Comparison of ENCODE assay signal across 8 cellular contexts in the genomic region with DNA sequence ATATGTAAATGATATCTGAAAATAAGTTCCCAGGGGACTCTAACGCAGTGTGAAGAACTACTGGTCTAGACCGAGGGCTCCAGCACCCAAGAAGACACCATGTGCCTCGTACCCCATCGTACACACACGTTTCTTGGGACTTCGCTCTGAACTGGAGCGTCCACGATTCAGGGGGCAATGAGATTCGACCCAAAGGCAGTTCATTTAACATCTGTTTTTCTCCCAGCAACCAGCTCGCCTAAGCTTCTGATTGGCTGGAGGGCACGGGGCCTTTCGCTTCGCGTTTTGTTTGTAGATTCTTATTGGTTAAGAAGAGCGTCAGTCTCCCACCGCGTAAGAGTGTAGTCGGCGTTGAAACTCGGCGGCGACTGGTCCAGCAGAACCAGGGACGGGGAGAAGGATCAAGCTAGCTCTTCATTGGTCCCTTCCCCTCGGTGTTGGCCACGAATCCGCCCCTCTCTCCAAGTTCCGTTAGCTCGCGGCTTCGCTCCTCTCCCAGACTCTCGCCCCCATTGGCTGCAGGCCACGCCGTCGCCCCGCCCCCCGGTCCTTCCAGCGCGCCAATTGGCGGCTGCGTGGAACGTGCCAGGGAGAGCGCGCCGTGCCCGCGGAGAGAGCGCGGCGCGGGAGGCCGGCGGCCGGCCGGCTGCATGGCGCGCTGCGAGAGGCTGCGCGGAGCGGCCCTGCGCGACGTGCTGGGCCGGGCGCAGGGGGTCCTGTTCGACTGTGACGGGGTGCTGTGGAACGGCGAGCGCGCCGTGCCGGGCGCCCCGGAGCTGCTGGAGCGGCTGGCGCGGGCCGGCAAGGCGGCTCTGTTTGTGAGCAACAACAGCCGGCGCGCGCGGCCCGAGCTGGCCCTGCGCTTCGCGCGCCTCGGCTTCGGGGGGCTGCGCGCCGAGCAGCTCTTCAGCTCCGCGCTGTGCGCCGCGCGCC. TPM values are rescaled to one million over a fixed set of nuclear protein-coding genes. Genes with fewer than 3 reads are reported as not detected.
DNase-seq lines count a peak whose midpoint lies in the region; ATAC-seq, FAIRE-seq and TF ChIP-seq lines count a peak whose summit lies in the region.

PDXP (plus strand) TSS at position 591 of the 933 bp plus-strand sequence; CDS start at position 651, 60 bp downstream.

- peaks cover 19% of the 10 kb centered on the region for H3K36me3 ChIP-seq in WERI-Rb-1
- H3K36me3 ChIP-seq in bronchial epithelial cell (ENCODE audit: control insufficient read depth, insufficient read depth, low read length): peaks cover 6% of the 10 kb centered on the region
- H3K36me3 ChIP-seq in small intestine (ENCODE audit: control insufficient read depth in 2 of 2, insufficient read depth in 2 of 2, low read length in 2 of 2): peaks cover 0 to 3% of the 10 kb centered on the region in 2 donors

- H3K27me3 ChIP-seq in WERI-Rb-1 (ENCODE audit: insufficient read depth, low read depth, severe bottlenecking) (no peaks in the 10 kb centered on the region), bronchial epithelial cell (ENCODE audit: control insufficient read depth, insufficient read depth, low read length) (no peaks in the 10 kb centered on the region), small intestine (ENCODE audit: control insufficient read depth in 2 of 2, insufficient read depth in 2 of 2, low read length in 2 of 2) (no peaks in the 10 kb centered on the region)

- TF ChIP-seq CTCF in WERI-Rb-1 (IDR thresholded peaks at IDR 0.05; ENCODE audit: low read depth, low read length) (no peak), bronchial epithelial cell (IDR thresholded peaks at IDR 0.05; ENCODE audit: insufficient read depth, low read length, severe bottlenecking) (no peak)

- H3K9me3 ChIP-seq in WERI-Rb-1 (ENCODE audit: severe bottlenecking) (no peaks in the 10 kb centered on the region), small intestine (ENCODE audit: control insufficient read depth, low read depth) (no peaks in the 10 kb centered on the region)

- peak; percentile 43 for FAIRE-seq in bronchial epithelial cell (lab: Jason Lieb, UNC)
- FAIRE-seq in small intestine (lab: Jason Lieb, UNC): no peak

- DNase-seq in ACHN (peak; percentile 99), NCI-H2227 (lab: John Stamatoyannopoulos, UW; ENCODE audit: unreplicated experiment) (peak; percentile 98), WERI-Rb-1 (peak; percentile 99), bronchial epithelial cell (ENCODE audit: low read depth) (peak; percentile 98), iPS-NIHi11 (ENCODE audit: low spot score) (peak; percentile 99), small intestine (peak; percentile 100)

- in situ Hi-C loops in ACHN (cut with HindIII; ENCODE audit: low pct_ligation_motif_present, low pct_unique_long_range_greater_than_20kb, low sequenced_read_pairs): no loop called here

- H3K4me3 ChIP-seq in WERI-Rb-1 (ENCODE audit: low read depth, low read length) (peak within 1 kb of the TSS; percentile 73), bronchial epithelial cell (ENCODE audit: low read depth, low read length) (peak within 1 kb of the TSS; percentile 53), small intestine (ENCODE audit: low read depth in 1 of 2, low read length in 2 of 2) (peak within 1 kb of the TSS; percentile 52 to 97)

- H3K4me1 ChIP-seq in small intestine (ENCODE audit: control insufficient read depth in 2 of 2, insufficient read depth in 1 of 2, low read depth in 1 of 2, low read length in 1 of 2): peaks cover 7 to 10% of the 10 kb centered on the region in 2 donors

- peak; percentile 80 for ATAC-seq in GM18873 (IDR thresholded peaks at IDR 0.05; ENCODE audit: low FRiP score, unreplicated experiment)
- ATAC-seq in HG03139 (IDR thresholded peaks at IDR 0.05; ENCODE audit: unreplicated experiment): peak; percentile 66

- peak within 1 kb of the TSS; percentile 77 for H3K27ac ChIP-seq in WERI-Rb-1
- H3K27ac ChIP-seq in small intestine (ENCODE audit: low read depth in 1 of 2, low read length in 1 of 2): peak within 1 kb of the TSS; percentile 95 to 100

- 0 to 1% (median 1%) methylated on average over 51 to 101 of the region's 101 CpGs for WGBS in small intestine, 3 donors

RNA-seq across cellular contexts. Expression of gene PDXP, which starts in this region (rescaled TPM):
- total RNA-seq in bronchial epithelial cell: 2.2 and 3.4 TPM in 2 replicates
- polyA plus RNA-seq in small intestine: 10 to 100 TPM; 27.7 to 98.6 (median 87.0) TPM

Comparison
In these comparisons a context has a peak if more than half of its experiments do, and no peak if none do; other contexts are left out.
1. Peak in every context shown above with its lines: DNase-seq, ATAC-seq, H3K4me3 ChIP-seq and H3K27ac ChIP-seq.